In genomic region chr4:25969374-25969773, GRCh38 we compare ENCODE assay signal across 17 cellular contexts. TPM values are rescaled to one million over a fixed set of nuclear protein-coding genes. Genes with fewer than 3 reads are reported as not detected.
DNase-seq lines count a peak whose midpoint lies in the region; TF ChIP-seq lines count a peak whose summit lies in the region.
"Had no signal": no experiment of that assay in that cellular context is flagged by ENCODE, and none has a peak within 500 bp of the region (broad histone marks: within the 10 kb centered on the region; RNA-seq: fewer than 3 reads in every experiment).

No MANE protein-coding gene starts in this region.

- no peak for TF ChIP-seq CTCF in BE2C (IDR thresholded peaks at IDR 0.05; ENCODE audit: low read depth, low read length)
- no peak for TF ChIP-seq CTCF in OCI-LY3 (IDR thresholded peaks at IDR 0.05; ENCODE audit: low read depth, low read length)
- no peak for TF ChIP-seq CTCF in neural progenitor cell (IDR thresholded peaks at IDR 0.05)
- no peak for TF ChIP-seq CTCF in nephron progenitor cell (IDR thresholded peaks at IDR 0.05)

- H3K9me2 ChIP-seq in GM23248 (ENCODE audit: insufficient read depth) = no peaks in the 10 kb centered on the region

- H3F3A ChIP-seq in neural progenitor cell (ENCODE audit: low read depth) = peaks cover 35% of the 10 kb centered on the region
- H3F3A ChIP-seq in GM23248 (ENCODE audit: insufficient read depth) = no peaks in the 10 kb centered on the region

- H4K20me1 ChIP-seq in OCI-LY3 (ENCODE audit: insufficient read depth, low read length) = no peaks in the 10 kb centered on the region
- H4K20me1 ChIP-seq in neural progenitor cell (ENCODE audit: low read depth) = no peaks in the 10 kb centered on the region
- H4K20me1 ChIP-seq in GM23248 (ENCODE audit: insufficient read depth) = no peaks in the 10 kb centered on the region

- H3K36me3 ChIP-seq in BE2C (no peaks in the 10 kb centered on the region), OCI-LY3 (replicated peaks; ENCODE audit: low read depth, low read length) (no peaks in the 10 kb centered on the region), neural progenitor cell (no peaks in the 10 kb centered on the region), GM23248 (ENCODE audit: low read depth) (no peaks in the 10 kb centered on the region)

- H3K27me3 ChIP-seq in BE2C (no peaks in the 10 kb centered on the region), OCI-LY3 (ENCODE audit: low read depth, low read length) (0 out of 2 replicates have a peak, but pooled peaks cover 7% of the 10 kb centered on the region), neural progenitor cell (no peaks in the 10 kb centered on the region), GM23248 (replicated peaks; ENCODE audit: insufficient read depth) (peaks cover 4% of the 10 kb centered on the region)

- H3K4me2 ChIP-seq in OCI-LY3 (ENCODE audit: low read length) = peak overlapping the region; percentile 75
- H3K4me2 ChIP-seq in neural progenitor cell = no peak overlapping the region
- H3K4me2 ChIP-seq in GM23248 (ENCODE audit: unreplicated experiment) = no peak overlapping the region

- H3K9ac ChIP-seq in OCI-LY3 (ENCODE audit: low read length) = peak overlapping the region; percentile 16; the same call in 1 of the 2 replicates
- H3K9ac ChIP-seq in neural progenitor cell = no peak overlapping the region
- H3K9ac ChIP-seq in GM23248 = no peak overlapping the region

- 76 to 79% methylated on average over 6 of the region's 6 CpGs for WGBS in GM23248 (ENCODE audit: low coverage in 1 of 2, low lambda C conversion rate in 2 of 2, missing lambda C conversion rate in 2 of 2), 2 experiments

- H3K9me3 Mint-ChIP-seq in dendritic cell treated with granulocyte-macrophage colony-stimulating factor and Interleukin-4, amounts not matched to agents 40 ng/mL and 50 ng/mL, for 4 days = no peaks in the 10 kb centered on the region
- peaks cover 11% of the 10 kb centered on the region for H3K9me3 Mint-ChIP-seq in neural progenitor cell
- H3K9me3 Mint-ChIP-seq in nephron progenitor cell = peaks cover 6% of the 10 kb centered on the region

- H3K27ac Mint-ChIP-seq in dendritic cell treated with granulocyte-macrophage colony-stimulating factor and Interleukin-4, amounts not matched to agents 40 ng/mL and 50 ng/mL, for 4 days = peak overlapping the region; percentile 96
- H3K27ac Mint-ChIP-seq in neural progenitor cell (peak overlapping the region; percentile 97), nephron progenitor cell (no peak overlapping the region)

- no peaks in the 10 kb centered on the region for H3K9me3 ChIP-seq in BE2C
- H3K9me3 ChIP-seq in OCI-LY3 (ENCODE audit: insufficient read depth, low read length) = no peaks in the 10 kb centered on the region
- H3K9me3 ChIP-seq in neural progenitor cell (ENCODE audit: low read depth) = no peaks in the 10 kb centered on the region
- H3K9me3 ChIP-seq in GM23248 (ENCODE audit: low read depth) = no peaks in the 10 kb centered on the region

- no peaks in the 10 kb centered on the region for H3K4me1 ChIP-seq in BE2C
- peaks cover 32% of the 10 kb centered on the region for H3K4me1 ChIP-seq in OCI-LY3 (ENCODE audit: low read length)
- H3K4me1 ChIP-seq in neural progenitor cell = peaks cover 42% of the 10 kb centered on the region
- H3K4me1 ChIP-seq in GM23248 (ENCODE audit: insufficient read depth) = no peaks in the 10 kb centered on the region

- no peaks in the 10 kb centered on the region for H3K79me2 ChIP-seq in OCI-LY3 (ENCODE audit: low read length)
- H3K79me2 ChIP-seq in neural progenitor cell (ENCODE audit: low read depth) = no peaks in the 10 kb centered on the region
- no peaks in the 10 kb centered on the region for H3K79me2 ChIP-seq in GM23248 (ENCODE audit: insufficient read depth)

- intact Hi-C loops in dendritic cell treated with granulocyte-macrophage colony-stimulating factor and Interleukin-4, amounts not matched to agents 40 ng/mL and 50 ng/mL, for 4 days (cut with micrococcal nuclease) = no loop called here

- H3K27ac ChIP-seq in OCI-LY3 (ENCODE audit: low read length) (no peak overlapping the region), neural progenitor cell (no peak overlapping the region), GM23248 (no peak overlapping the region)

- no peak overlapping the region for H3K4me3 Mint-ChIP-seq in dendritic cell treated with granulocyte-macrophage colony-stimulating factor and Interleukin-4, amounts not matched to agents 40 ng/mL and 50 ng/mL, for 4 days
- no peak overlapping the region for H3K4me3 Mint-ChIP-seq in neural progenitor cell
- no peak overlapping the region for H3K4me3 Mint-ChIP-seq in nephron progenitor cell

- peaks cover 89% of the 10 kb centered on the region for H3K4me1 Mint-ChIP-seq in dendritic cell treated with granulocyte-macrophage colony-stimulating factor and Interleukin-4, amounts not matched to agents 40 ng/mL and 50 ng/mL, for 4 days (ENCODE audit: low read depth)
- H3K4me1 Mint-ChIP-seq in neural progenitor cell = peaks cover 57% of the 10 kb centered on the region
- H3K4me1 Mint-ChIP-seq in nephron progenitor cell = peaks cover 48% of the 10 kb centered on the region

- peaks cover 9% of the 10 kb centered on the region for H3K27me3 Mint-ChIP-seq in dendritic cell treated with granulocyte-macrophage colony-stimulating factor and Interleukin-4, amounts not matched to agents 40 ng/mL and 50 ng/mL, for 4 days
- H3K27me3 Mint-ChIP-seq in neural progenitor cell (ENCODE audit: insufficient read depth, low read depth) (peaks cover 3% of the 10 kb centered on the region), nephron progenitor cell (ENCODE audit: low read depth, poor library complexity) (peaks cover 18% of the 10 kb centered on the region)

- H3K36me3 Mint-ChIP-seq in dendritic cell treated with granulocyte-macrophage colony-stimulating factor and Interleukin-4, amounts not matched to agents 40 ng/mL and 50 ng/mL, for 4 days (ENCODE audit: low read depth) = no peaks in the 10 kb centered on the region
- H3K36me3 Mint-ChIP-seq in neural progenitor cell (no peaks in the 10 kb centered on the region), nephron progenitor cell (ENCODE audit: low read depth) (no peaks in the 10 kb centered on the region)
- H3K36me3 Mint-ChIP-seq: CD14-positive monocyte had no signal

- H2AFZ ChIP-seq in OCI-LY3 (ENCODE audit: low read depth, low read length) = no peak overlapping the region
- no peak overlapping the region for H2AFZ ChIP-seq in neural progenitor cell (replicated peaks)
- no peak overlapping the region for H2AFZ ChIP-seq in GM23248

- peak; percentile 30 for DNase-seq in BE2C
- no peak for DNase-seq in neural progenitor cell (ENCODE audit: low spot score)
- no peak for DNase-seq in nephron progenitor cell
- no peak for DNase-seq in GM23248
- no peak for DNase-seq in DMS 273 treated with DMSO at 0.1 percent for 48 hours (lab: John Stamatoyannopoulos, UW)
- DNase-seq in GM19240 (ENCODE audit: insufficient read length, low spot score) = no peak
- DNase-seq: COR-L47, DMS153, HCEC 1CT, IMR-90, NCI-H1417, NCI-H187 treated with DMSO at 0.1 percent for 48 hours, NCI-H526 treated with DMSO at 0.1 percent for 48 hours, RPMI8226 had no signal

- in situ Hi-C loops in GM23248 (cut with MboI) = no loop called here

- H3K4me3 ChIP-seq in BE2C (ENCODE audit: low read depth, low read length) = no peak overlapping the region
- H3K4me3 ChIP-seq in OCI-LY3 (ENCODE audit: low read length) = peak overlapping the region; percentile 42
- H3K4me3 ChIP-seq in neural progenitor cell = no peak overlapping the region
- H3K4me3 ChIP-seq in GM23248 = no peak overlapping the region

RNA-seq across cellular contexts. Expression of gene SMIM20, which starts 55.4 kb away (rescaled TPM):
- 11.7 TPM for polyA plus RNA-seq in BE2C (2012; ENCODE audit: insufficient read depth, insufficient read length, low read depth)
- total RNA-seq in neural progenitor cell (ENCODE audit: low replicate concordance) = 51.7 and 57.5 TPM in 2 replicates
- total RNA-seq in GM23248 (2014; rRNA removed; shearing (Covaris generic)) = 24.3 and 35.6 TPM in 2 replicates
- 53.0 and 53.7 TPM in 2 replicates for polyA plus RNA-seq in GM23248 (2016; fragmentation: Nextera tagmentation; extraction: Ambion mirVana)
